Comparison of ENCODE assay signal across 1 cellular context in the genomic region with DNA sequence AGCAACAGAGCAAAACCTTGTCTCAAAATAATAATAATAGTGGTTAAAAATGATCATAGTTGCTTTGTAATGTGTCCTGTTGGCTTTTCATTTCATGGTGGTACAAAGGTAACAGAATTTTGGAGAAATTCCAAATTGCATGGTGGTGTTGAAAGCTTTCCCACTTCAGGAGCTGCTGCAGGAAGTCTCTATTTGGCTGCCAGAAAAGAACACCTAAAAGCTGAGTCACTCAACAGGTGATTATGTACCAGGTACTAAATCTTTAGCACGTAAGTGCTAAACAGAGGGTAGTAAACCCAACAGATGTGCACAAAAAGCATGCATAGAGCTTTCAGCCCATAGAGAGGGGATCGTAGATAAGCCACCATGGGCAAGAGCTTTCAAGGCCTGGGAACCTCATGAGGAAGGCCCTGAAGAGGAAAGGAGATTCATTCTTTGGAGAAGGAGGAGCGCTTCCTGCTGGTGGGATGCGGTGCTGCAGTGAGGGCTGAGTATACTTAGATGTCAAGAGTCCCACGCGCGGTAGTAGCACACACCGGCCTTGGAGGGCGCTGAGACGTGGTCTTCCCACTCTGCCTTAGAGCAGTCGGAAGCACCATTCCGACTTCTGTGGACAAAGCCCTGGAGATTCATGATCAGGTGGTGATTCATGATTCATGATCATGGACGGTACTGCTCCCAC.
TF ChIP-seq lines count a peak whose summit lies in the region.

No MANE protein-coding gene starts in this region.

TF ChIP-seq in HEK293, 187 proteins besides CTCF, POLR2A, EP300 and RAD21 (continued from another document):
- TF ChIP-seq, protein P1, sequence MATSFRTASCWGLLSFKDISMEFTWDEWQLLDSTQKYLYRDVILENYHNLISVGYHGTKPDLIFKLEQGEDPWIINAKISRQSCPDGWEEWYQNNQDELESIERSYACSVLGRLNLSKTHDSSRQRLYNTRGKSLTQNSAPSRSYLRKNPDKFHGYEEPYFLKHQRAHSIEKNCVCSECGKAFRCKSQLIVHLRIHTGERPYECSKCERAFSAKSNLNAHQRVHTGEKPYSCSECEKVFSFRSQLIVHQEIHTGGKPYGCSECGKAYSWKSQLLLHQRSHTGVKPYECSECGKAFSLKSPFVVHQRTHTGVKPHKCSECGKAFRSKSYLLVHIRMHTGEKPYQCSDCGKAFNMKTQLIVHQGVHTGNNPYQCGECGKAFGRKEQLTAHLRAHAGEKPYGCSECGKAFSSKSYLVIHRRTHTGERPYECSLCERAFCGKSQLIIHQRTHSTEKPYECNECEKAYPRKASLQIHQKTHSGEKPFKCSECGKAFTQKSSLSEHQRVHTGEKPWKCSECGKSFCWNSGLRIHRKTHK (tag by site-specific recombination; IDR thresholded peaks at IDR 0.05) = no peak
- TF ChIP-seq, protein P2, sequence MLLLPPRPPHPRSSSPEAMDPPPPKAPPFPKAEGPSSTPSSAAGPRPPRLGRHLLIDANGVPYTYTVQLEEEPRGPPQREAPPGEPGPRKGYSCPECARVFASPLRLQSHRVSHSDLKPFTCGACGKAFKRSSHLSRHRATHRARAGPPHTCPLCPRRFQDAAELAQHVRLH (tag by site-specific recombination; IDR thresholded peaks at IDR 0.05) = 0 out of 2 replicates have a peak, but pooled peaks have one; percentile 42
- TF ChIP-seq ZNF350 (tag by site-specific recombination; IDR thresholded peaks at IDR 0.05) = no peak
